20 cellular contexts compared by ENCODE assay signal in the genomic region with DNA sequence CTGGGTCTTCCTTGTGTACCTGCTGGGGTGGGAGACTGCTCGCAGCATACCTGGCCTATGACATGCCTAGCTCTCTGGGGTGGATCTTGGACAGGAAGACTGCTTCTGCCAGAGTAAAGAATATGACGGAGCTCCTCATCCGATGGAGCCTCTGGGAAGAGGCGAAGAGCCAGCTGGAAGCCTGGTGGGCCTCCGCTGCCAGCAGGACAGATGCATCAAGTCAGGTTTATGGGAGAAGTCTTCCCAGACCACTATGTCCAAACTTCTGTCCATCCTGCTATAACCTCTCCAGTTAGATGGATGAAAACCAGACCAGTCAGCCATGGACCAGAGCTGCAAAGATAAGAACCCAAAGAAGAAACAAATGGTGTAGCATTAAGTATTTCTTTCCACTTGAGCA. TPM values are rescaled to one million over a fixed set of nuclear protein-coding genes. Genes with fewer than 3 reads are reported as not detected.
DNase-seq lines count a peak whose midpoint lies in the region; ATAC-seq, FAIRE-seq and TF ChIP-seq lines count a peak whose summit lies in the region.
"Had no signal": no experiment of that assay in that cellular context is flagged by ENCODE, and none has a peak within 500 bp of the region (broad histone marks: within the 10 kb centered on the region; RNA-seq: fewer than 3 reads in every experiment).

No MANE protein-coding gene starts in this region.

- no peaks in the 10 kb centered on the region for H3K79me2 ChIP-seq in astrocyte (ENCODE audit: insufficient read depth, low read length)

- H3K9me3 ChIP-seq in astrocyte (ENCODE audit: insufficient read depth, low read depth, low read length): no peaks in the 10 kb centered on the region
- H3K9me3 ChIP-seq in mucosa of descending colon: no peaks in the 10 kb centered on the region
- H3K9me3 ChIP-seq in ascending aorta: no peaks in the 10 kb centered on the region
- H3K9me3 ChIP-seq: SJCRH30 had no signal

- H3K27ac Mint-ChIP-seq in astrocyte (ENCODE audit: unreplicated experiment): peak overlapping the region; percentile 16
- H3K27ac Mint-ChIP-seq in activated T-cell treated with anti-CD3 and anti-CD28 coated beads, Interleukin-2, amount 50 U/mL, for 72 hours: no peak overlapping the region
- H3K27ac Mint-ChIP-seq: CD4-positive, alpha-beta memory T cell had no signal

- no peak overlapping the region for H2AFZ ChIP-seq in astrocyte (ENCODE audit: low read depth, low read length)

- H3K27me3 Mint-ChIP-seq in astrocyte (ENCODE audit: low read depth, unreplicated experiment): peaks cover 5% of the 10 kb centered on the region
- H3K27me3 Mint-ChIP-seq in activated T-cell treated with anti-CD3 and anti-CD28 coated beads, Interleukin-2, amount 50 U/mL, for 72 hours (ENCODE audit: low read depth): peaks cover 4% of the 10 kb centered on the region

- peaks cover 19% of the 10 kb centered on the region for H3K4me1 Mint-ChIP-seq in astrocyte (ENCODE audit: low read depth, unreplicated experiment)
- no peaks in the 10 kb centered on the region for H3K4me1 Mint-ChIP-seq in activated T-cell treated with anti-CD3 and anti-CD28 coated beads, Interleukin-2, amount 50 U/mL, for 72 hours (ENCODE audit: low read depth)
- H3K4me1 Mint-ChIP-seq: CD4-positive, alpha-beta memory T cell had no signal

- H3K27ac ChIP-seq in astrocyte (ENCODE audit: low read depth, low read length): no peak overlapping the region
- H3K27ac ChIP-seq in ascending aorta: no peak overlapping the region
- H3K27ac ChIP-seq: BLaER1, SJCRH30 had no signal

- H3K9ac ChIP-seq in astrocyte (ENCODE audit: low read length): no peak overlapping the region
- H3K9ac ChIP-seq: BLaER1 had no signal

- H3K9me3 Mint-ChIP-seq in astrocyte (ENCODE audit: unreplicated experiment): peaks cover 24% of the 10 kb centered on the region
- H3K9me3 Mint-ChIP-seq in activated T-cell treated with anti-CD3 and anti-CD28 coated beads, Interleukin-2, amount 50 U/mL, for 72 hours: peaks cover 4 to 5% of the 10 kb centered on the region in 2 donors

- H3K36me3 Mint-ChIP-seq in astrocyte (ENCODE audit: low read depth, unreplicated experiment): no peaks in the 10 kb centered on the region
- peaks cover 0 to 2% of the 10 kb centered on the region in 2 donors for H3K36me3 Mint-ChIP-seq in activated T-cell treated with anti-CD3 and anti-CD28 coated beads, Interleukin-2, amount 50 U/mL, for 72 hours (ENCODE audit: insufficient read depth in 2 of 2)
- H3K36me3 Mint-ChIP-seq: CD4-positive, alpha-beta memory T cell had no signal

- H3K4me3 ChIP-seq in astrocyte (ENCODE audit: insufficient read depth, low read depth, low read length) (no peak overlapping the region), fibroblast of the aortic adventitia (ENCODE audit: low read depth, low read length) (no peak overlapping the region), mucosa of descending colon (no peak overlapping the region), ascending aorta (no peak overlapping the region)
- H3K4me3 ChIP-seq: BLaER1, SJCRH30 had no signal

- DNase-seq in astrocyte (ENCODE audit: low read depth): no peak
- peak; percentile 67 for DNase-seq in fibroblast of the aortic adventitia (ENCODE audit: low read depth)
- DNase-seq in mucosa of descending colon: peak; percentile 23 to 58 (median 55)
- DNase-seq in sciatic nerve (ENCODE audit: low spot score): no peak
- no peak for DNase-seq in ascending aorta (ENCODE audit: low spot score in 2 of 2)
- no peak for DNase-seq in activated T-cell treated with anti-CD3 and anti-CD28 coated beads, Interleukin-2, amount 50 U/mL, for 72 hours
- DNase-seq in UCSD-AML1 (lab: John Stamatoyannopoulos, UW; ENCODE audit: unreplicated experiment): no peak
- DNase-seq: CD4-positive, alpha-beta memory T cell; DMS153; GDM1; NCI-H1092 treated with DMSO at 0.1 percent for 48 hours; NCI-H146; NCI-H2029 treated with DMSO at 0.1 percent for 48 hours; NCI-H748 treated with DMSO at 0.1 percent for 48 hours; SJCRH30 had no signal

- H3K4me3 Mint-ChIP-seq in astrocyte (ENCODE audit: unreplicated experiment): peak overlapping the region; percentile 36
- H3K4me3 Mint-ChIP-seq in activated T-cell treated with anti-CD3 and anti-CD28 coated beads, Interleukin-2, amount 50 U/mL, for 72 hours: no peak overlapping the region
- H3K4me3 Mint-ChIP-seq: CD4-positive, alpha-beta memory T cell had no signal

- peaks cover 4% of the 10 kb centered on the region for H3K4me1 ChIP-seq in astrocyte (ENCODE audit: insufficient read depth, low read length)
- no peaks in the 10 kb centered on the region for H3K4me1 ChIP-seq in mucosa of descending colon (ENCODE audit: low read depth)
- peaks cover 2 to 10% of the 10 kb centered on the region in 2 donors for H3K4me1 ChIP-seq in ascending aorta
- H3K4me1 ChIP-seq: SJCRH30 had no signal

- no peak for FAIRE-seq in astrocyte (lab: Jason Lieb, UNC)
- FAIRE-seq: H54 had no signal

- H3K27me3 ChIP-seq in astrocyte (ENCODE audit: insufficient read depth, low read length) (no peaks in the 10 kb centered on the region), ascending aorta (no peaks in the 10 kb centered on the region)
- H3K27me3 ChIP-seq: BLaER1, SJCRH30 had no signal

- intact Hi-C loops in mucosa of descending colon (cut with DNase I, micrococcal nuclease): no loop called here
- intact Hi-C loops in sciatic nerve (cut with DNase I): no loop called here
- intact Hi-C loops in ascending aorta (cut with DNase I): no loop called here

- ATAC-seq in mucosa of descending colon (peak; percentile 31), sciatic nerve (peak; percentile 34), HG03280 (IDR thresholded peaks at IDR 0.05; ENCODE audit: unreplicated experiment) (no peak)
- ATAC-seq in activated T-cell treated with anti-CD3 and anti-CD28 coated beads, Interleukin-2, amount 50 U/mL, for 72 hours (replicated peaks in 1 of 2): no peak

- no peaks in the 10 kb centered on the region for H3K36me3 ChIP-seq in astrocyte (ENCODE audit: insufficient read depth, low read length)
- no peaks in the 10 kb centered on the region for H3K36me3 ChIP-seq in mucosa of descending colon (ENCODE audit: low read depth)
- no peaks in the 10 kb centered on the region for H3K36me3 ChIP-seq in ascending aorta
- H3K36me3 ChIP-seq: BLaER1, SJCRH30 had no signal

- no peak overlapping the region for H3K4me2 ChIP-seq in astrocyte (ENCODE audit: low read length)
- H3K4me2 ChIP-seq: BLaER1 had no signal

- no peaks in the 10 kb centered on the region for H4K20me1 ChIP-seq in astrocyte (ENCODE audit: insufficient read depth, low read length)
- H4K20me1 ChIP-seq: BLaER1 had no signal

- TF ChIP-seq CTCF in astrocyte (IDR thresholded peaks at IDR 0.05; ENCODE audit: insufficient read depth, low read depth, low read length) (no peak), fibroblast of the aortic adventitia (IDR thresholded peaks at IDR 0.05; ENCODE audit: insufficient read depth, low read length) (no peak), mucosa of descending colon (IDR thresholded peaks at IDR 0.05) (no peak), ascending aorta (IDR thresholded peaks at IDR 0.05) (no peak)

RNA-seq across cellular contexts. Expression of a gene that starts 27.7 kb away (rescaled TPM):
- total RNA-seq in astrocyte (12.5 and 12.9 TPM in 2 replicates), fibroblast of the aortic adventitia (ENCODE audit: low replicate concordance) (2.9 and 20.2 TPM in 2 replicates), mucosa of descending colon (1 to 10 TPM in 1 of 3 donors, under 1 TPM in 2; 0.29 to 1.6 (median 0.39) TPM), sciatic nerve (5.6 TPM), ascending aorta (2.1 TPM)
- total RNA-seq in activated T-cell treated with anti-CD3 and anti-CD28 coated beads, Interleukin-2, amount 50 U/mL, for 72 hours: not detected
- total RNA-seq: CD4-positive, alpha-beta memory T cell; HT-29; LHCN-M2 had no signal

Comparison
In these comparisons a context has a peak if more than half of its experiments do, and no peak if none do; other contexts are left out.
1. DNase-seq: peak in fibroblast of the aortic adventitia (single experiment) and mucosa of descending colon (3 of 3); none in astrocyte (single experiment), sciatic nerve (single experiment), ascending aorta (0 of 2), activated T-cell treated with anti-CD3 and anti-CD28 coated beads, Interleukin-2, amount 50 U/mL, for 72 hours (0 of 2) and UCSD-AML1 (single experiment).
2. ATAC-seq: peak in mucosa of descending colon (single experiment) and sciatic nerve (single experiment); none in activated T-cell treated with anti-CD3 and anti-CD28 coated beads, Interleukin-2, amount 50 U/mL, for 72 hours (0 of 2) and HG03280 (single experiment).